In genomic region chr6:160194808-160195207, GRCh38 we compare ENCODE assay signal across 27 cellular contexts.
"Had no signal": no experiment of that assay in that cellular context is flagged by ENCODE, and none has a peak within 500 bp of the region (broad histone marks: within the 10 kb centered on the region; RNA-seq: fewer than 3 reads in every experiment).

No MANE protein-coding gene starts in this region.

- H3K4me3 ChIP-seq: stomach, suprapubic skin, testis, thoracic aorta, thyroid gland, tibial artery, tibial nerve, transverse colon, upper lobe of left lung, upper lobe of right lung, uterus, vagina had no signal

- DNase-seq: stimulated activated CD4-positive, alpha-beta T cell treated with anti-CD3 and anti-CD28 coated beads, Interleukin-2, amount 100 ng/mL, for 48 hours; stimulated activated CD4-positive, alpha-beta T cell treated with anti-CD3 and anti-CD28 coated beads, Interleukin-4, amount 100 ng/mL, for 1 hour; stimulated activated CD4-positive, alpha-beta T cell treated with anti-CD3 and anti-CD28 coated beads, Interleukin-4, amount 100 ng/mL, for 24 hours; stimulated activated CD4-positive, alpha-beta T cell treated with anti-CD3 and anti-CD28 coated beads, Interleukin-4, amount 100 ng/mL, for 4 hours; stimulated activated CD8-positive, alpha-beta memory T cell treated with anti-CD3 and anti-CD28 coated beads, Interleukin-4, amount 100 ng/mL, for 48 hours; stimulated activated naive B cell treated with anti-CD40 and anti-IgM and Interleukin-4, amounts not matched to agents 10 μg/mL and 1 μg/mL and 100 μg/mL, for 72 hours; stimulated activated naive CD4-positive, alpha-beta T cell; stimulated activated naive CD4-positive, alpha-beta T cell treated with Interleukin-2 at 50 U/mL for 16 hours; stimulated activated naive CD8-positive, alpha-beta T cell treated with anti-CD3 and anti-CD28 coated beads, Interleukin-15, amount 100 ng/mL, for 72 hours; stimulated activated naive CD8-positive, alpha-beta T cell treated with anti-CD3 and anti-CD28 coated beads, Interleukin-15, Interleukin-2, amounts not matched to agents 100 U/mL and 50 U/mL, for 24 hours; stomach; substantia nigra; testis; thyroid gland; tibial artery; transverse colon; trophoblast cell; upper lobe of left lung; upper lobe of right lung; uterus had no signal

- H3K36me3 ChIP-seq: stomach, suprapubic skin, thoracic aorta, thyroid gland, tibial artery, tibial nerve, transverse colon, upper lobe of left lung, upper lobe of right lung, uterus, vagina had no signal

- FAIRE-seq: urothelium cell line had no signal

- H3K27me3 ChIP-seq: stomach, suprapubic skin, testis, thyroid gland, tibial artery, tibial nerve, transverse colon, upper lobe of left lung, upper lobe of right lung, uterus, vagina had no signal

- H3K27ac ChIP-seq: stomach, suprapubic skin, testis, thoracic aorta, thyroid gland, tibial artery, tibial nerve, transverse colon, upper lobe of left lung, upper lobe of right lung, uterus, vagina had no signal

- H3K9me3 ChIP-seq: testis, thyroid gland, upper lobe of right lung had no signal

- H3K4me1 ChIP-seq: stomach, suprapubic skin, thyroid gland, tibial artery, tibial nerve, upper lobe of left lung, upper lobe of right lung, uterus, vagina had no signal

- ATAC-seq: stimulated activated effector memory CD8-positive, alpha-beta T cell treated with anti-CD3 and anti-CD28 coated beads, Interleukin-12 subunit alpha, Interleukin-12 subunit beta, amount 100 ng/mL, for 72 hours; stimulated activated memory B cell treated with anti-CD40 and anti-IgM and Interleukin-4, amounts not matched to agents 10 μg/mL and 1 μg/mL and 100 μg/mL, for 72 hours; stimulated activated naive B cell treated with anti-CD40 and anti-IgM and Interleukin-4, amounts not matched to agents 10 μg/mL and 1 μg/mL and 100 μg/mL, for 72 hours; stimulated activated naive CD8-positive, alpha-beta T cell treated with anti-CD3 and anti-CD28 coated beads, Interleukin-15, amount 100 ng/mL, for 72 hours; stimulated activated naive CD8-positive, alpha-beta T cell treated with anti-CD3 and anti-CD28 coated beads, Interleukin-15, Interleukin-2, amounts not matched to agents 100 U/mL and 50 U/mL, for 24 hours; upper lobe of right lung had no signal
